ENCODE assay signal across 28 cellular contexts in genomic region chr9:122058051-122058450, GRCh38.
"Had no signal": no experiment of that assay in that cellular context is flagged by ENCODE, and none has a peak within 500 bp of the region (broad histone marks: within the 10 kb centered on the region; RNA-seq: fewer than 3 reads in every experiment).

No MANE protein-coding gene starts in this region.

- H3K27ac ChIP-seq: ascending aorta, brain microvascular endothelial cell, foreskin keratinocyte, left lung, skin epidermis, thoracic aorta, uterus, VCaP had no signal

- H3K27me3 ChIP-seq: ascending aorta, brain microvascular endothelial cell, foreskin keratinocyte, left lung, uterus had no signal

- DNase-seq: activated CD4-positive, alpha-beta T cell treated with anti-CD3 and anti-CD28 coated beads for 48 hours; activated CD4-positive, alpha-beta T cell treated with anti-CD3 and anti-CD28 coated beads, Interleukin-2, amount 50 U/mL, for 48 hours; activated CD8-positive, alpha-beta memory T cell treated with anti-CD3 and anti-CD28 coated beads for 24 hours; activated gamma-delta T cell; activated naive CD4-positive, alpha-beta T cell treated with anti-CD3 and anti-CD28 coated beads, Interleukin-2, amount 10 ng/mL, durations not matched to agents 7 days and 5 days; activated naive CD8-positive, alpha-beta T cell treated with anti-CD3 and anti-CD28 coated beads, Interleukin-2, amount 10 ng/mL, durations not matched to agents 7 days and 5 days; brain microvascular endothelial cell; endodermal cell; foreskin keratinocyte; left lung; mesendoderm; stimulated activated CD4-positive, alpha-beta T cell treated with anti-CD3 and anti-CD28 coated beads, Interleukin-12 subunit alpha, Interleukin-12 subunit beta, amount 100 ng/mL, for 4 hours; stimulated activated CD4-positive, alpha-beta T cell treated with anti-CD3 and anti-CD28 coated beads, Interleukin-4, amount 100 ng/mL, for 1 hour; stimulated activated naive CD8-positive, alpha-beta T cell treated with anti-CD3 and anti-CD28 coated beads, Interleukin-15, Interleukin-2, amounts not matched to agents 100 U/mL and 50 U/mL, for 24 hours; T-helper 9 cell; uterus had no signal

- H3K9me3 ChIP-seq: ascending aorta, left lung, thoracic aorta, uterus had no signal

- H3K36me3 ChIP-seq: ascending aorta, brain microvascular endothelial cell, left lung, thoracic aorta, uterus had no signal

- H3K9me3 Mint-ChIP-seq: activated naive CD4-positive, alpha-beta T cell treated with anti-CD3 and anti-CD28 coated beads, Interleukin-2, amount 10 ng/mL, durations not matched to agents 7 days and 5 days; activated naive CD8-positive, alpha-beta T cell treated with anti-CD3 and anti-CD28 coated beads, Interleukin-2, amount 10 ng/mL, durations not matched to agents 7 days and 5 days; endodermal cell; natural killer cell treated with Interleukin-12 subunit alpha and Interleukin-12 subunit beta and Interleukin-15 and Interleukin-18, amount 100 ng/mL, for 72 hours; T-helper 1 cell treated with Interleukin-12 subunit alpha and Interleukin-12 subunit beta and Interleukin-4 antibody, amounts not matched to agents 30 μg/mL and 1 μg/mL, for 36 hours; type B pancreatic cell had no signal

- H3K27ac Mint-ChIP-seq: activated naive CD4-positive, alpha-beta T cell treated with anti-CD3 and anti-CD28 coated beads, Interleukin-2, amount 10 ng/mL, durations not matched to agents 7 days and 5 days; activated naive CD8-positive, alpha-beta T cell treated with anti-CD3 and anti-CD28 coated beads, Interleukin-2, amount 10 ng/mL, durations not matched to agents 7 days and 5 days; endodermal cell; natural killer cell treated with Interleukin-12 subunit alpha and Interleukin-12 subunit beta and Interleukin-15 and Interleukin-18, amount 100 ng/mL, for 72 hours; progenitor cell of endocrine pancreas; T-helper 1 cell treated with Interleukin-12 subunit alpha and Interleukin-12 subunit beta and Interleukin-4 antibody, amounts not matched to agents 30 μg/mL and 1 μg/mL, for 36 hours; type B pancreatic cell had no signal

- ATAC-seq: activated CD4-positive, CD25-positive, alpha-beta regulatory T cell treated with anti-CD3 and anti-CD28 coated beads, Interleukin-2, amount 50 U/mL, for 24 hours; esophagus mucosa; foreskin keratinocyte; left lung; natural killer cell treated with Interleukin-12 subunit alpha and Interleukin-12 subunit beta and Interleukin-15 and Interleukin-18, amount 100 ng/mL, for 72 hours; sciatic nerve; stimulated activated naive CD8-positive, alpha-beta T cell treated with anti-CD3 and anti-CD28 coated beads, Interleukin-15, Interleukin-2, amounts not matched to agents 100 U/mL and 50 U/mL, for 24 hours had no signal

- H3K36me3 Mint-ChIP-seq: activated naive CD4-positive, alpha-beta T cell treated with anti-CD3 and anti-CD28 coated beads, Interleukin-2, amount 10 ng/mL, durations not matched to agents 7 days and 5 days; activated naive CD8-positive, alpha-beta T cell treated with anti-CD3 and anti-CD28 coated beads, Interleukin-2, amount 10 ng/mL, durations not matched to agents 7 days and 5 days; natural killer cell treated with Interleukin-12 subunit alpha and Interleukin-12 subunit beta and Interleukin-15 and Interleukin-18, amount 100 ng/mL, for 72 hours; type B pancreatic cell had no signal

- H3K4me3 ChIP-seq: ascending aorta, left lung, lung, skin epidermis, thoracic aorta, uterus had no signal

- H3K4me1 ChIP-seq: left lung, uterus had no signal

- H3K4me3 Mint-ChIP-seq: activated naive CD4-positive, alpha-beta T cell treated with anti-CD3 and anti-CD28 coated beads, Interleukin-2, amount 10 ng/mL, durations not matched to agents 7 days and 5 days; activated naive CD8-positive, alpha-beta T cell treated with anti-CD3 and anti-CD28 coated beads, Interleukin-2, amount 10 ng/mL, durations not matched to agents 7 days and 5 days; endodermal cell; natural killer cell treated with Interleukin-12 subunit alpha and Interleukin-12 subunit beta and Interleukin-15 and Interleukin-18, amount 100 ng/mL, for 72 hours; T-helper 1 cell treated with Interleukin-12 subunit alpha and Interleukin-12 subunit beta and Interleukin-4 antibody, amounts not matched to agents 30 μg/mL and 1 μg/mL, for 36 hours; type B pancreatic cell had no signal

- H3K27me3 Mint-ChIP-seq: activated naive CD4-positive, alpha-beta T cell treated with anti-CD3 and anti-CD28 coated beads, Interleukin-2, amount 10 ng/mL, durations not matched to agents 7 days and 5 days; natural killer cell treated with Interleukin-12 subunit alpha and Interleukin-12 subunit beta and Interleukin-15 and Interleukin-18, amount 100 ng/mL, for 72 hours; type B pancreatic cell had no signal

- H3K4me1 Mint-ChIP-seq: activated naive CD4-positive, alpha-beta T cell treated with anti-CD3 and anti-CD28 coated beads, Interleukin-2, amount 10 ng/mL, durations not matched to agents 7 days and 5 days; activated naive CD8-positive, alpha-beta T cell treated with anti-CD3 and anti-CD28 coated beads, Interleukin-2, amount 10 ng/mL, durations not matched to agents 7 days and 5 days; endodermal cell had no signal
